In the genomic region with DNA sequence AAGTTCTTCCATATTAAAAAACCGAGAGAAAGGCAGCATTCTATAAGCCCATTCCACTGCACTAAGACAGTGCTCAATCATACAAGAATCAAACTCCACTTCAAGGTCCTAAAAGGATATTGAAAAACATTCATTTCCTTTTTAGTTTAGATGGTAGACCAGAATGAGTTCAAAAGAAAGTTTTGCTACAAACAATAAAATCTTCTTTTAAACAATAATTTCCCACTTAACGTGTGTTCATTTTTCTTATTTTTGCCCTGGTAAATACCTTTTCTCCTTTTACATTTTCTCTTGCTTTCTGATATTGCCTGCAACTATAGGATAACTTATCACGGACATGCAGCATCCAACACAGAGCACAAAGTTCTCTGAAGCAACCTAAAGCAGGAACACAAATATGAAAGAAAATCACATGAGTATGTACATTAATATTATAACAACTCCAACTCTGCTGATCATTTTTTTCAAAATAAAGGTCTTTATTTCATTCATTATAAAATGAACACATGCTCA, we compare ENCODE assay signal across 36 cellular contexts.
"Had no signal": no experiment of that assay in that cellular context is flagged by ENCODE, and none has a peak within 500 bp of the region (broad histone marks: within the 10 kb centered on the region; RNA-seq: fewer than 3 reads in every experiment).

No MANE protein-coding gene starts in this region.

- H3K4me1 Mint-ChIP-seq: activated naive CD4-positive, alpha-beta T cell treated with anti-CD3 and anti-CD28 coated beads, Interleukin-2, amount 50 U/mL, for 24 hours; activated T-helper 17 cell treated with anti-CD3 and anti-CD28 coated beads, Interleukin-2, amount 50 U/mL, for 72 hours; endodermal cell; T-helper 17 cell had no signal

- H3K4me3 Mint-ChIP-seq: activated B cell treated with CpG ODN at 0.5 μM for 24 hours; activated CD8-positive, alpha-beta T cell treated with anti-CD3 and anti-CD28 coated beads for 36 hours; activated naive CD4-positive, alpha-beta T cell treated with anti-CD3 and anti-CD28 coated beads, Interleukin-2, amount 50 U/mL, for 24 hours; activated naive CD8-positive, alpha-beta T cell treated with anti-CD3 and anti-CD28 coated beads for 36 hours; activated naive CD8-positive, alpha-beta T cell treated with anti-CD3 and anti-CD28 coated beads, Interleukin-2, amount 50 U/mL, for 24 hours; activated T-cell treated with anti-CD3 and anti-CD28 coated beads, Interleukin-2, amount 50 U/mL, for 4 hours; activated T-helper 17 cell treated with anti-CD3 and anti-CD28 coated beads, Interleukin-2, amount 50 U/mL, for 72 hours; dendritic cell treated with granulocyte-macrophage colony-stimulating factor and Interleukin-4, amounts not matched to agents 40 ng/mL and 50 ng/mL, for 4 days; endodermal cell; T-helper 17 cell; T-helper 2 cell treated with Interferon-gamma antibody and Interleukin-4, amounts not matched to agents 5 μg/mL and 100 μg/mL, for 36 hours had no signal

- H3K4me1 ChIP-seq: adrenal gland, body of pancreas, esophagus muscularis mucosa, foreskin keratinocyte, gastrocnemius medialis, heart left ventricle had no signal

- H3K27ac Mint-ChIP-seq: activated B cell treated with CpG ODN at 0.5 μM for 24 hours; activated CD8-positive, alpha-beta T cell treated with anti-CD3 and anti-CD28 coated beads for 36 hours; activated naive CD4-positive, alpha-beta T cell treated with anti-CD3 and anti-CD28 coated beads, Interleukin-2, amount 50 U/mL, for 24 hours; activated naive CD8-positive, alpha-beta T cell treated with anti-CD3 and anti-CD28 coated beads for 36 hours; activated naive CD8-positive, alpha-beta T cell treated with anti-CD3 and anti-CD28 coated beads, Interleukin-2, amount 50 U/mL, for 24 hours; activated T-helper 17 cell treated with anti-CD3 and anti-CD28 coated beads, Interleukin-2, amount 50 U/mL, for 72 hours; dendritic cell treated with granulocyte-macrophage colony-stimulating factor and Interleukin-4, amounts not matched to agents 40 ng/mL and 50 ng/mL, for 4 days; endodermal cell; T-helper 17 cell; T-helper 2 cell treated with Interferon-gamma antibody and Interleukin-4, amounts not matched to agents 5 μg/mL and 100 μg/mL, for 36 hours had no signal

- H3K4me3 ChIP-seq: adrenal gland, body of pancreas, cardiac muscle cell, coronary artery, dorsolateral prefrontal cortex, esophagus muscularis mucosa, gastrocnemius medialis, heart left ventricle had no signal

- H3K9me3 ChIP-seq: body of pancreas, esophagus muscularis mucosa, gastrocnemius medialis, heart left ventricle had no signal

- ATAC-seq: activated CD4-positive, CD25-positive, alpha-beta regulatory T cell treated with anti-CD3 and anti-CD28 coated beads, Interleukin-2, amount 50 U/mL, for 24 hours; activated CD8-positive, alpha-beta T cell treated with anti-CD3 and anti-CD28 coated beads for 36 hours; activated naive CD8-positive, alpha-beta T cell treated with anti-CD3 and anti-CD28 coated beads, Interleukin-2, amount 50 U/mL, for 24 hours; activated T-cell treated with anti-CD3 and anti-CD28 coated beads, Interleukin-2, amount 50 U/mL, for 4 hours; activated T-helper 17 cell treated with anti-CD3 and anti-CD28 coated beads, Interleukin-2, amount 50 U/mL, for 72 hours; body of pancreas; foreskin keratinocyte; gastrocnemius medialis; heart left ventricle; T-helper 17 cell had no signal

- H3K9me3 Mint-ChIP-seq: activated B cell treated with CpG ODN at 0.5 μM for 24 hours; activated CD8-positive, alpha-beta T cell treated with anti-CD3 and anti-CD28 coated beads for 36 hours; activated naive CD4-positive, alpha-beta T cell treated with anti-CD3 and anti-CD28 coated beads, Interleukin-2, amount 50 U/mL, for 24 hours; activated naive CD8-positive, alpha-beta T cell treated with anti-CD3 and anti-CD28 coated beads for 36 hours; activated naive CD8-positive, alpha-beta T cell treated with anti-CD3 and anti-CD28 coated beads, Interleukin-2, amount 50 U/mL, for 24 hours; activated T-cell treated with anti-CD3 and anti-CD28 coated beads, Interleukin-2, amount 50 U/mL, for 4 hours; activated T-helper 17 cell treated with anti-CD3 and anti-CD28 coated beads, Interleukin-2, amount 50 U/mL, for 72 hours; dendritic cell treated with granulocyte-macrophage colony-stimulating factor and Interleukin-4, amounts not matched to agents 40 ng/mL and 50 ng/mL, for 4 days; endodermal cell; T-helper 2 cell treated with Interferon-gamma antibody and Interleukin-4, amounts not matched to agents 5 μg/mL and 100 μg/mL, for 36 hours had no signal

- DNase-seq: activated B cell treated with CpG ODN at 0.5 μM for 24 hours; activated CD4-positive, alpha-beta T cell treated with anti-CD3 and anti-CD28 coated beads for 48 hours; activated CD4-positive, alpha-beta T cell treated with anti-CD3 and anti-CD28 coated beads, Interleukin-2, amount 50 U/mL, for 1 hour; activated CD4-positive, alpha-beta T cell treated with anti-CD3 and anti-CD28 coated beads, Interleukin-2, amount 50 U/mL, for 48 hours; activated CD8-positive, alpha-beta memory T cell treated with anti-CD3 and anti-CD28 coated beads for 24 hours; activated CD8-positive, alpha-beta T cell treated with anti-CD3 and anti-CD28 coated beads for 36 hours; activated effector memory CD4-positive, alpha-beta T cell treated with Interleukin-2 at 50 U/mL for 16 hours; activated gamma-delta T cell treated with Interleukin-2 at 50 U/mL for 16 hours; activated naive CD4-positive, alpha-beta T cell treated with Interleukin-2 at 50 U/mL for 16 hours; activated naive CD8-positive, alpha-beta T cell treated with anti-CD3 and anti-CD28 coated beads for 36 hours; activated naive CD8-positive, alpha-beta T cell treated with anti-CD3 and anti-CD28 coated beads, Interleukin-2, amount 50 U/mL, for 24 hours; activated T-cell treated with anti-CD3 and anti-CD28 coated beads, Interleukin-2, amount 50 U/mL, for 4 hours; adrenal gland; amygdala; aorta; body of pancreas; central memory CD4-positive, alpha-beta T cell; cerebellar nuclear complex; dorsolateral prefrontal cortex; effector memory CD4-positive, alpha-beta T cell; endodermal cell; foreskin keratinocyte; gastrocnemius medialis; glutamatergic neuron; heart left ventricle; T-helper 17 cell; T1000; WERI-Rb-1 had no signal

- H3K27me3 Mint-ChIP-seq: activated B cell treated with CpG ODN at 0.5 μM for 24 hours; activated CD8-positive, alpha-beta T cell treated with anti-CD3 and anti-CD28 coated beads for 36 hours; activated naive CD4-positive, alpha-beta T cell treated with anti-CD3 and anti-CD28 coated beads, Interleukin-2, amount 50 U/mL, for 24 hours; activated naive CD8-positive, alpha-beta T cell treated with anti-CD3 and anti-CD28 coated beads for 36 hours; activated naive CD8-positive, alpha-beta T cell treated with anti-CD3 and anti-CD28 coated beads, Interleukin-2, amount 50 U/mL, for 24 hours; activated T-helper 17 cell treated with anti-CD3 and anti-CD28 coated beads, Interleukin-2, amount 50 U/mL, for 72 hours; dendritic cell treated with granulocyte-macrophage colony-stimulating factor and Interleukin-4, amounts not matched to agents 40 ng/mL and 50 ng/mL, for 4 days; T-helper 17 cell had no signal

- H3K27ac ChIP-seq: adrenal gland, body of pancreas, cardiac muscle cell, coronary artery, dorsolateral prefrontal cortex, esophagus muscularis mucosa, foreskin keratinocyte, gastrocnemius medialis, heart left ventricle, WERI-Rb-1 had no signal
